Comparison of ENCODE assay signal across 9 cellular contexts in genomic region chr22:44702479-44703219, GRCh38. TPM values are rescaled to one million over a fixed set of nuclear protein-coding genes. Genes with fewer than 3 reads are reported as not detected.
DNase-seq lines count a peak whose midpoint lies in the region; ATAC-seq and TF ChIP-seq lines count a peak whose summit lies in the region.
"Had no signal": no experiment of that assay in that cellular context is flagged by ENCODE, and none has a peak within 500 bp of the region (broad histone marks: within the 10 kb centered on the region; RNA-seq: fewer than 3 reads in every experiment).

No MANE protein-coding gene starts in this region.

- peaks cover 23 to 24% of the 10 kb centered on the region in 2 experiments for H3K4me1 ChIP-seq in neutrophil (ENCODE audit: control insufficient read depth in 1 of 2, insufficient read depth in 1 of 2, low read depth in 1 of 2, low read length in 1 of 2)

- H3K27me3 Mint-ChIP-seq in WTC11 (ENCODE audit: low read depth) = peaks cover 35% of the 10 kb centered on the region

- H3K4me3 ChIP-seq in neutrophil (ENCODE audit: low read depth in 1 of 2, low read length in 1 of 2) = peak overlapping the region; percentile 57 to 60

- DNase-seq in NCI-H82 (lab: John Stamatoyannopoulos, UW) (peak; percentile 78), NCI-H82 treated with DMSO at 0.1 percent for 48 hours (lab: John Stamatoyannopoulos, UW; ENCODE audit: unreplicated experiment) (no peak), WTC11 (ENCODE audit: low spot score) (peak; percentile 67), 8988T (no peak), NCI-H1930 (lab: John Stamatoyannopoulos, UW) (no peak)

- no peaks in the 10 kb centered on the region for H3K9me3 Mint-ChIP-seq in WTC11

- H3K27ac ChIP-seq in neutrophil = no peak overlapping the region
- H3K27ac ChIP-seq: epithelial cell of prostate had no signal

- peaks cover 20% of the 10 kb centered on the region for H3K4me1 Mint-ChIP-seq in WTC11

- H3K4me3 Mint-ChIP-seq in WTC11 = peak overlapping the region; percentile 70

- POLR2A ChIA-PET in WTC11 (lab: Charles Lee) = no interaction called here

- no peaks in the 10 kb centered on the region for H3K36me3 ChIP-seq in neutrophil

- peaks cover 57% of the 10 kb centered on the region for H3K27me3 ChIP-seq in neutrophil

- ATAC-seq in HG03103 (IDR thresholded peaks at IDR 0.05; ENCODE audit: low read depth, unreplicated experiment) = peak; percentile 11
- peak; percentile 65 for ATAC-seq in WTC11
- peak; percentile 27 for ATAC-seq in esophagus mucosa

- no peaks in the 10 kb centered on the region for H3K9me3 ChIP-seq in neutrophil

- H3K27ac Mint-ChIP-seq in WTC11 = no peak overlapping the region

- H3K36me3 Mint-ChIP-seq in WTC11 = no peaks in the 10 kb centered on the region

- CTCF ChIA-PET in WTC11 (lab: Charles Lee) = interaction anchor here (0.5 to 6.5 kb wide), 7 partner anchors 18 to 153 kb away, joined by 3 to 24 read pairs (median 5); no protein-coding TSS in a partner anchor

- TF ChIP-seq CTCF in WTC11 (IDR thresholded peaks at IDR 0.05) (no peak), neutrophil (IDR thresholded peaks at IDR 0.05) (no peak)

TF ChIP-seq in WTC11, 78 proteins besides CTCF, POLR2A, EP300 and RAD21:
- TF ChIP-seq NFATC4 (CRISPR knock-in tag; IDR thresholded peaks at IDR 0.05) (no peak), HMGXB4 (CRISPR knock-in tag; IDR thresholded peaks at IDR 0.05) (peak; percentile 33; the same call in 1 of the 2 replicates), ZNF423 (CRISPR knock-in tag; IDR thresholded peaks at IDR 0.05) (peak; percentile 86)

RNA-seq across cellular contexts. Expression of gene PRR5, which starts 0.6 kb away (rescaled TPM):
- total RNA-seq in WTC11 (2021) (12.3 to 15.6 TPM (median 13.6 TPM) in 3 replicates), esophagus mucosa (11.1 TPM)

RNA-seq across cellular contexts. Expression of gene ARHGAP8, which starts 49.7 kb away (rescaled TPM):
- total RNA-seq in WTC11 (2021) (50.5 to 61.4 TPM (median 58.0 TPM) in 3 replicates), esophagus mucosa (8.9 TPM)

Comparison
In these comparisons a context has a peak if more than half of its experiments do, and no peak if none do; other contexts are left out.
1. DNase-seq: peak in NCI-H82 (single experiment) and WTC11 (single experiment); none in NCI-H82 treated with DMSO at 0.1 percent for 48 hours (single experiment), 8988T (single experiment) and NCI-H1930 (0 of 2).
2. ATAC-seq: peak in every context shown above with its lines; median percentile 65 in WTC11; 27 in esophagus mucosa; 11 in HG03103.